8 cellular contexts compared by ENCODE assay signal in genomic region chr11:87097582-87097981, GRCh38. TPM values are rescaled to one million over a fixed set of nuclear protein-coding genes. Genes with fewer than 3 reads are reported as not detected.
DNase-seq lines count a peak whose midpoint lies in the region; ATAC-seq, FAIRE-seq and TF ChIP-seq lines count a peak whose summit lies in the region.

No MANE protein-coding gene starts in this region.

- POLR2A ChIA-PET in AG04449 (lab: Yijun Ruan, JAX): no interaction called here
- POLR2A ChIA-PET in activated CD4-positive, alpha-beta T cell treated with anti-CD3 and anti-CD28 coated beads, Interleukin-2, amount 10 ng/mL, durations not matched to agents 7 days and 5 days (lab: Charles Lee): no interaction called here

- H3K9me3 Mint-ChIP-seq in activated CD4-positive, alpha-beta T cell treated with anti-CD3 and anti-CD28 coated beads, Interleukin-2, amount 10 ng/mL, durations not matched to agents 7 days and 5 days: peaks cover 4% of the 10 kb centered on the region

- H3K4me3 ChIP-seq in AG04449 (ENCODE audit: low read depth, low read length) (no peak overlapping the region), GM12864 (ENCODE audit: low read depth, low read length) (no peak overlapping the region), fibroblast of villous mesenchyme (ENCODE audit: low read depth, low read length) (no peak overlapping the region), pancreas (no peak overlapping the region)

- peaks cover 27% of the 10 kb centered on the region for H3K36me3 Mint-ChIP-seq in activated CD4-positive, alpha-beta T cell treated with anti-CD3 and anti-CD28 coated beads, Interleukin-2, amount 10 ng/mL, durations not matched to agents 7 days and 5 days (ENCODE audit: low read depth)

- peaks cover 0 to 2% (median 0%) of the 10 kb centered on the region in 3 donors for H3K4me1 ChIP-seq in pancreas

- DNase-seq in AG04449 (ENCODE audit: low read depth, low spot score) (no peak), GM12864 (ENCODE audit: low read depth) (peak; percentile 4), NCI-H1105 treated with DMSO at 0.1 percent for 48 hours (lab: John Stamatoyannopoulos, UW) (peak; percentile 7), fibroblast of villous mesenchyme (ENCODE audit: low read depth) (peak; percentile 42), pancreas (peak in 2 of 6 donors; percentile 19 to 40), occipital lobe (lab: John Stamatoyannopoulos, UW) (no peak)
- peak; percentile 51 for DNase-seq in activated CD4-positive, alpha-beta T cell treated with anti-CD3 and anti-CD28 coated beads, Interleukin-2, amount 10 ng/mL, durations not matched to agents 7 days and 5 days

- no peak for FAIRE-seq in pancreas (lab: Jason Lieb, UNC)

- CTCF ChIA-PET in AG04449 (lab: Yijun Ruan, JAX): interaction anchor here (0.7 to 2.1 kb wide), 22 partner anchors 9 to 192 kb away, joined by 3 to 21 read pairs (median 4); no protein-coding TSS in a partner anchor
- CTCF ChIA-PET in activated CD4-positive, alpha-beta T cell treated with anti-CD3 and anti-CD28 coated beads, Interleukin-2, amount 10 ng/mL, durations not matched to agents 7 days and 5 days (lab: Charles Lee): interaction anchor here (0.7 to 1.6 kb wide), 5 partner anchors 9 to 102 kb away, joined by 3 to 4 read pairs (median 3); partner anchors contain the start of gene TMEM135

- TF ChIP-seq CTCF in AG04449 (IDR thresholded peaks at IDR 0.05; ENCODE audit: insufficient read depth, low read length, missing control alignments) (peak; percentile 66), GM12864 (IDR thresholded peaks at IDR 0.05; ENCODE audit: low read depth, low read length, missing control alignments) (peak; percentile 70), fibroblast of villous mesenchyme (IDR thresholded peaks at IDR 0.05; ENCODE audit: insufficient read depth, low read depth, low read length) (peak; percentile 90), pancreas (IDR thresholded peaks at IDR 0.05) (peak in 3 of 4 donors; percentile 53 to 59 (median 53))

- H3K27me3 ChIP-seq in pancreas: no peaks in the 10 kb centered on the region

- H3K36me3 ChIP-seq in pancreas: no peaks in the 10 kb centered on the region

- H3K4me3 Mint-ChIP-seq in activated CD4-positive, alpha-beta T cell treated with anti-CD3 and anti-CD28 coated beads, Interleukin-2, amount 10 ng/mL, durations not matched to agents 7 days and 5 days: no peak overlapping the region

- H3K27me3 Mint-ChIP-seq in activated CD4-positive, alpha-beta T cell treated with anti-CD3 and anti-CD28 coated beads, Interleukin-2, amount 10 ng/mL, durations not matched to agents 7 days and 5 days: no peaks in the 10 kb centered on the region

- H3K4me1 Mint-ChIP-seq in activated CD4-positive, alpha-beta T cell treated with anti-CD3 and anti-CD28 coated beads, Interleukin-2, amount 10 ng/mL, durations not matched to agents 7 days and 5 days: peaks cover 8% of the 10 kb centered on the region

- WGBS in pancreas, 2 donors: 29 to 32% methylated on average over 3 of the region's 3 CpGs

- H3K27ac ChIP-seq in pancreas: no peak overlapping the region

- H3K27ac Mint-ChIP-seq in activated CD4-positive, alpha-beta T cell treated with anti-CD3 and anti-CD28 coated beads, Interleukin-2, amount 10 ng/mL, durations not matched to agents 7 days and 5 days: no peak overlapping the region

- intact Hi-C loops in pancreas (cut with DNase I): no loop called here

- H3K9me3 ChIP-seq in pancreas: no peaks in the 10 kb centered on the region

- ATAC-seq in HG02623 (IDR thresholded peaks at IDR 0.05; ENCODE audit: unreplicated experiment) (peak; percentile 95), pancreas (peak; percentile 81 to 100 (median 97))

RNA-seq across cellular contexts. Expression of gene TMEM135, which starts 59.8 kb away (rescaled TPM):
- total RNA-seq in activated CD4-positive, alpha-beta T cell treated with anti-CD3 and anti-CD28 coated beads, Interleukin-2, amount 10 ng/mL, durations not matched to agents 7 days and 5 days: 10 to 100 TPM; 32.9 to 33.1 TPM
- total RNA-seq in fibroblast of villous mesenchyme (30.0 and 35.4 TPM in 2 replicates), pancreas (10 to 100 TPM in 1 of 6 donors, 1 to 10 TPM in 5; 7.3 to 10.1 (median 8.5) TPM), occipital lobe (43.2 TPM)
- 1 to 10 TPM; 2.6 to 5.5 TPM for polyA plus RNA-seq in pancreas

Comparison
In these comparisons a context has a peak if more than half of its experiments do, and no peak if none do; other contexts are left out.
1. DNase-seq: peak in GM12864 (single experiment), NCI-H1105 treated with DMSO at 0.1 percent for 48 hours (single experiment), activated CD4-positive, alpha-beta T cell treated with anti-CD3 and anti-CD28 coated beads, Interleukin-2, amount 10 ng/mL, durations not matched to agents 7 days and 5 days (single experiment) and fibroblast of villous mesenchyme (single experiment); none in AG04449 (single experiment) and occipital lobe (single experiment).
2. Peak in every context shown above with its lines, with median percentiles within 50 percentile points of each other: CTCF ChIP-seq.